In genomic region chr17:38421224-38421841, GRCh38 we compare ENCODE assay signal across 12 cellular contexts. TPM values are rescaled to one million over a fixed set of nuclear protein-coding genes. Genes with fewer than 3 reads are reported as not detected.
DNase-seq lines count a peak whose midpoint lies in the region; FAIRE-seq and TF ChIP-seq lines count a peak whose summit lies in the region.
"Had no signal": no experiment of that assay in that cellular context is flagged by ENCODE, and none has a peak within 500 bp of the region (broad histone marks: within the 10 kb centered on the region; RNA-seq: fewer than 3 reads in every experiment).

No MANE protein-coding gene starts in this region.

- H3K27me3 Mint-ChIP-seq in neural progenitor cell (ENCODE audit: insufficient read depth, low read depth): peaks cover 36% of the 10 kb centered on the region
- peaks cover 58% of the 10 kb centered on the region for H3K27me3 Mint-ChIP-seq in activated CD4-positive, alpha-beta memory T cell treated with anti-CD3 and anti-CD28 coated beads for 36 hours

- H3K4me3 ChIP-seq in BE2C (ENCODE audit: low read depth, low read length) (no peak overlapping the region), OCI-LY7 (ENCODE audit: low read depth, low read length, poor library complexity, severe bottlenecking) (peak overlapping the region; percentile 14), fibroblast of pulmonary artery (replicated peaks; ENCODE audit: low read depth, low read length) (no peak overlapping the region), neural progenitor cell (no peak overlapping the region), lower leg skin (ENCODE audit: low read depth, poor library complexity, severe bottlenecking) (no peak overlapping the region)

- peak overlapping the region; percentile 66 for H3K4me2 ChIP-seq in OCI-LY7 (ENCODE audit: low read length)
- peak overlapping the region; percentile 97 for H3K4me2 ChIP-seq in neural progenitor cell

- no peaks in the 10 kb centered on the region for H3K36me3 Mint-ChIP-seq in neural progenitor cell
- no peaks in the 10 kb centered on the region for H3K36me3 Mint-ChIP-seq in activated CD4-positive, alpha-beta memory T cell treated with anti-CD3 and anti-CD28 coated beads for 36 hours
- H3K36me3 Mint-ChIP-seq: CD4-positive, CD25-positive, alpha-beta regulatory T cell had no signal

- TF ChIP-seq CTCF in BE2C (IDR thresholded peaks at IDR 0.05; ENCODE audit: low read depth, low read length): no peak
- no peak for TF ChIP-seq CTCF in OCI-LY7 (conservative IDR thresholded peaks at IDR 0.05; ENCODE audit: low read length)
- no peak for TF ChIP-seq CTCF in fibroblast of pulmonary artery (IDR thresholded peaks at IDR 0.05; ENCODE audit: low read length, missing control alignments)
- no peak for TF ChIP-seq CTCF in neural progenitor cell (IDR thresholded peaks at IDR 0.05)
- no peak for TF ChIP-seq CTCF in lower leg skin (IDR thresholded peaks at IDR 0.05)

- no peaks in the 10 kb centered on the region for H3K27me3 ChIP-seq in BE2C
- peaks cover 31% of the 10 kb centered on the region for H3K27me3 ChIP-seq in neural progenitor cell

- no peaks in the 10 kb centered on the region for H3K9me3 ChIP-seq in BE2C
- H3K9me3 ChIP-seq in OCI-LY7 (ENCODE audit: low read length): no peaks in the 10 kb centered on the region
- no peaks in the 10 kb centered on the region for H3K9me3 ChIP-seq in neural progenitor cell (ENCODE audit: low read depth)

- H3K27ac Mint-ChIP-seq in neural progenitor cell: no peak overlapping the region
- H3K27ac Mint-ChIP-seq in activated CD4-positive, alpha-beta memory T cell treated with anti-CD3 and anti-CD28 coated beads for 36 hours: no peak overlapping the region
- H3K27ac Mint-ChIP-seq: activated T-helper 1 cell treated with anti-CD3 and anti-CD28 coated beads, Interleukin-12 subunit alpha, Interleukin-12 subunit beta, Interleukin-2, Interleukin-4 antibody, amounts not matched to agents 30 ng/mL and 10 ng/mL and 1 ng/mL, durations not matched to agents 14 hours and 24 hours and 36 hours; CD4-positive, CD25-positive, alpha-beta regulatory T cell had no signal

- no peak overlapping the region for H3K9ac ChIP-seq in neural progenitor cell

- H3K9me2 ChIP-seq in OCI-LY7 (ENCODE audit: insufficient read depth, low read length): no peaks in the 10 kb centered on the region

- H3K27ac ChIP-seq in OCI-LY7 (ENCODE audit: low read depth, low read length, poor library complexity, severe bottlenecking): no peak overlapping the region
- no peak overlapping the region for H3K27ac ChIP-seq in neural progenitor cell

- intact Hi-C loops in OCI-LY7 (cut with micrococcal nuclease; ENCODE audit: unreplicated experiment): loop anchor here (10.0 kb wide), 1 partner anchor 243 kb away; no protein-coding TSS in a partner anchor
- intact Hi-C loops in lower leg skin (cut with DNase I; ENCODE audit: low total_unique reads): loop anchor here (10.0 kb wide), 1 partner anchor 63 kb away; no protein-coding TSS in a partner anchor
- intact Hi-C loops in activated CD4-positive, alpha-beta memory T cell treated with anti-CD3 and anti-CD28 coated beads for 36 hours (cut with micrococcal nuclease): no loop called here

- 19 to 34% methylated on average over 14 of the region's 14 CpGs for WGBS in lower leg skin, 2 donors

- H3K36me3 ChIP-seq in BE2C (no peaks in the 10 kb centered on the region), OCI-LY7 (ENCODE audit: insufficient read depth, low read length) (no peaks in the 10 kb centered on the region), neural progenitor cell (no peaks in the 10 kb centered on the region)

- peaks cover 41% of the 10 kb centered on the region for H3K4me1 Mint-ChIP-seq in neural progenitor cell
- peaks cover 6% of the 10 kb centered on the region for H3K4me1 Mint-ChIP-seq in activated CD4-positive, alpha-beta memory T cell treated with anti-CD3 and anti-CD28 coated beads for 36 hours (ENCODE audit: low read depth)

- BruUV-seq in OCI-LY7 (replicated peaks; lab: Mats Ljungman, UMichigan): no TSS peak

- TF ChIP-seq POLR2A in lower leg skin (IDR thresholded peaks at IDR 0.05): no peak

- H3K79me2 ChIP-seq in OCI-LY7 (ENCODE audit: insufficient read depth, low read depth, low read length) (no peaks in the 10 kb centered on the region), neural progenitor cell (ENCODE audit: low read depth) (no peaks in the 10 kb centered on the region)

- CTCF ChIA-PET in OCI-LY7 (lab: Charles Lee; ENCODE audit: unreplicated experiment): no interaction called here
- CTCF ChIA-PET in activated CD4-positive, alpha-beta memory T cell treated with anti-CD3 and anti-CD28 coated beads for 36 hours (lab: Charles Lee): interaction anchor here (0.5 to 2.6 kb wide), 6 partner anchors 64 to 97 kb away, joined by 3 to 16 read pairs (median 4); no protein-coding TSS in a partner anchor

- POLR2A ChIA-PET in OCI-LY7 (lab: Charles Lee): no interaction called here
- POLR2A ChIA-PET in activated CD4-positive, alpha-beta memory T cell treated with anti-CD3 and anti-CD28 coated beads for 36 hours (lab: Charles Lee): no interaction called here

- peaks cover 25% of the 10 kb centered on the region for H3K4me1 ChIP-seq in BE2C
- H3K4me1 ChIP-seq in OCI-LY7 (ENCODE audit: insufficient read depth, low read length, poor library complexity, severe bottlenecking): peaks cover 62% of the 10 kb centered on the region
- H3K4me1 ChIP-seq in neural progenitor cell: peaks cover 48% of the 10 kb centered on the region

- H3F3A ChIP-seq in neural progenitor cell (ENCODE audit: low read depth): peaks cover 37% of the 10 kb centered on the region

- FAIRE-seq in GM19239 (lab: Jason Lieb, UNC): no peak

- DNase-seq in BE2C (peak; percentile 44), OCI-LY7 (ENCODE audit: low spot score) (no peak), fibroblast of pulmonary artery (ENCODE audit: low read depth) (peak; percentile 70), neural progenitor cell (ENCODE audit: low spot score) (peak; percentile 52), lower leg skin (ENCODE audit: low spot score in 2 of 2) (no peak), GM19239 (ENCODE audit: insufficient read length, low spot score) (no peak)
- no peak for DNase-seq in activated CD4-positive, alpha-beta T cell treated with anti-CD3 and anti-CD28 coated beads, Interleukin-2, amount 50 U/mL, for 48 hours
- no peak for DNase-seq in activated CD4-positive, alpha-beta memory T cell treated with anti-CD3 and anti-CD28 coated beads for 36 hours
- DNase-seq: CD4-positive, CD25-positive, alpha-beta regulatory T cell; effector memory CD4-positive, alpha-beta T cell; stimulated activated naive CD4-positive, alpha-beta T cell had no signal

- peak overlapping the region; percentile 27 for H3K4me3 Mint-ChIP-seq in neural progenitor cell
- H3K4me3 Mint-ChIP-seq in activated CD4-positive, alpha-beta memory T cell treated with anti-CD3 and anti-CD28 coated beads for 36 hours: no peak overlapping the region
- H3K4me3 Mint-ChIP-seq: activated T-helper 1 cell treated with anti-CD3 and anti-CD28 coated beads, Interleukin-12 subunit alpha, Interleukin-12 subunit beta, Interleukin-2, Interleukin-4 antibody, amounts not matched to agents 30 ng/mL and 10 ng/mL and 1 ng/mL, durations not matched to agents 14 hours and 24 hours and 36 hours; CD4-positive, CD25-positive, alpha-beta regulatory T cell had no signal

- H4K20me1 ChIP-seq in OCI-LY7 (ENCODE audit: insufficient read depth, low read length) (no peaks in the 10 kb centered on the region), neural progenitor cell (ENCODE audit: low read depth) (no peaks in the 10 kb centered on the region)

- peak overlapping the region; percentile 27; the same call in 1 of the 2 replicates for H2AFZ ChIP-seq in OCI-LY7 (ENCODE audit: low read length)
- H2AFZ ChIP-seq in neural progenitor cell (replicated peaks): peak overlapping the region; percentile 79

- H3K9me3 Mint-ChIP-seq in neural progenitor cell: no peaks in the 10 kb centered on the region
- no peaks in the 10 kb centered on the region for H3K9me3 Mint-ChIP-seq in activated CD4-positive, alpha-beta memory T cell treated with anti-CD3 and anti-CD28 coated beads for 36 hours
- H3K9me3 Mint-ChIP-seq: activated T-helper 1 cell treated with anti-CD3 and anti-CD28 coated beads, Interleukin-12 subunit alpha, Interleukin-12 subunit beta, Interleukin-2, Interleukin-4 antibody, amounts not matched to agents 30 ng/mL and 10 ng/mL and 1 ng/mL, durations not matched to agents 14 hours and 24 hours and 36 hours had no signal

RNA-seq across cellular contexts. Expression of gene ARHGAP23, which starts 6.9 kb away (rescaled TPM):
- polyA plus RNA-seq in BE2C (2012; ENCODE audit: insufficient read depth, insufficient read length, low read depth): 74.5 TPM
- total RNA-seq in OCI-LY7 (2014; rRNA removed; shearing (Covaris generic)): 18.6 and 25.4 TPM in 2 replicates
- total RNA-seq in OCI-LY7 (2022): 14.6 and 16.3 TPM in 2 replicates
- total RNA-seq in neural progenitor cell (ENCODE audit: low replicate concordance): 6.1 and 14.2 TPM in 2 replicates
- 100 to 1,000 TPM; 127 to 201 (median 149) TPM for total RNA-seq in lower leg skin
- total RNA-seq in activated CD4-positive, alpha-beta memory T cell treated with anti-CD3 and anti-CD28 coated beads for 36 hours: 1 to 10 TPM; 1.3 to 1.4 TPM

Comparison
In these comparisons a context has a peak if more than half of its experiments do, and no peak if none do; other contexts are left out.
1. DNase-seq: peak in BE2C (single experiment), fibroblast of pulmonary artery (single experiment) and neural progenitor cell (single experiment); none in OCI-LY7 (single experiment), lower leg skin (0 of 2), activated CD4-positive, alpha-beta T cell treated with anti-CD3 and anti-CD28 coated beads, Interleukin-2, amount 50 U/mL, for 48 hours (0 of 2), activated CD4-positive, alpha-beta memory T cell treated with anti-CD3 and anti-CD28 coated beads for 36 hours (single experiment) and GM19239 (single experiment).